Comparison of ENCODE assay signal across 10 cellular contexts in genomic region chr15:65385868-65386253, GRCh38. TPM values are rescaled to one million over a fixed set of nuclear protein-coding genes. Genes with fewer than 3 reads are reported as not detected.
DNase-seq lines count a peak whose midpoint lies in the region; ATAC-seq and TF ChIP-seq lines count a peak whose summit lies in the region.
"Had no signal": no experiment of that assay in that cellular context is flagged by ENCODE, and none has a peak within 500 bp of the region (broad histone marks: within the 10 kb centered on the region; RNA-seq: fewer than 3 reads in every experiment).

No MANE protein-coding gene starts in this region.

- H3K4me1 Mint-ChIP-seq in CD8-positive, alpha-beta T cell (ENCODE audit: low read depth): peaks cover 12% of the 10 kb centered on the region
- H3K4me1 Mint-ChIP-seq in activated CD4-positive, alpha-beta memory T cell treated with anti-CD3 and anti-CD28 coated beads, Interleukin-2, amount 10 ng/mL, durations not matched to agents 7 days and 5 days: peaks cover 9% of the 10 kb centered on the region

- no peak for ATAC-seq in CD8-positive, alpha-beta T cell

- no peak overlapping the region for H3K27ac Mint-ChIP-seq in CD8-positive, alpha-beta T cell
- no peak overlapping the region for H3K27ac Mint-ChIP-seq in activated CD4-positive, alpha-beta memory T cell treated with anti-CD3 and anti-CD28 coated beads, Interleukin-2, amount 10 ng/mL, durations not matched to agents 7 days and 5 days

- POLR2A ChIA-PET in CD8-positive, alpha-beta T cell (lab: Charles Lee): interaction anchor here (1.1 kb wide), 1 partner anchor 67 kb away, joined by 7 read pairs; no protein-coding TSS in a partner anchor
- POLR2A ChIA-PET in activated CD4-positive, alpha-beta memory T cell treated with anti-CD3 and anti-CD28 coated beads, Interleukin-2, amount 10 ng/mL, durations not matched to agents 7 days and 5 days (lab: Charles Lee): interaction anchor here (0.6 to 1.5 kb wide), 5 partner anchors 13 to 201 kb away, joined by 3 to 14 read pairs (median 3); partner anchors contain the start of genes CLPX and RNU5B-1

- CTCF ChIA-PET in CD8-positive, alpha-beta T cell (lab: Charles Lee): interaction anchor here (0.9 to 12.0 kb wide), 20 partner anchors 8 to 335 kb away, joined by 3 to 147 read pairs (median 4); partner anchors contain the start of gene RNU5B-1
- CTCF ChIA-PET in activated CD4-positive, alpha-beta memory T cell treated with anti-CD3 and anti-CD28 coated beads, Interleukin-2, amount 10 ng/mL, durations not matched to agents 7 days and 5 days (lab: Charles Lee): interaction anchor here (0.5 to 2.7 kb wide), 16 partner anchors 9 to 352 kb away, joined by 3 to 51 read pairs (median 4); partner anchors contain the start of gene RNU5B-1

- peak overlapping the region; percentile 22 for H3K4me2 ChIP-seq in parathyroid adenoma (ENCODE audit: low read length)

- H2AFZ ChIP-seq in parathyroid adenoma: peak overlapping the region; percentile 90

- intact Hi-C loops in CD8-positive, alpha-beta T cell (cut with DNase I, micrococcal nuclease): loop anchor here (1.0 to 2.0 kb wide), 6 partner anchors 67 to 655 kb away; no protein-coding TSS in a partner anchor

- no peak overlapping the region for H3K4me3 Mint-ChIP-seq in CD8-positive, alpha-beta T cell
- H3K4me3 Mint-ChIP-seq in activated CD4-positive, alpha-beta memory T cell treated with anti-CD3 and anti-CD28 coated beads, Interleukin-2, amount 10 ng/mL, durations not matched to agents 7 days and 5 days: peak overlapping the region; percentile 78

- peak; percentile 20 for TF ChIP-seq CTCF in CD8-positive, alpha-beta T cell (IDR thresholded peaks at IDR 0.05)
- TF ChIP-seq CTCF in fibroblast of the aortic adventitia (IDR thresholded peaks at IDR 0.05; ENCODE audit: insufficient read depth, low read length) (no peak), parathyroid adenoma (IDR thresholded peaks at IDR 0.05) (no peak)

- no peaks in the 10 kb centered on the region for H3K9me3 ChIP-seq in CD8-positive, alpha-beta T cell (ENCODE audit: low read length)
- no peaks in the 10 kb centered on the region for H3K9me3 ChIP-seq in parathyroid adenoma (ENCODE audit: control insufficient read depth, low read length)

- no peak overlapping the region for H3K27ac ChIP-seq in CD8-positive, alpha-beta T cell (ENCODE audit: low read depth, low read length)
- H3K27ac ChIP-seq in parathyroid adenoma: peak overlapping the region; percentile 88

- no peaks in the 10 kb centered on the region for H3K79me2 ChIP-seq in parathyroid adenoma

- H3K36me3 Mint-ChIP-seq in CD8-positive, alpha-beta T cell: no peaks in the 10 kb centered on the region
- no peaks in the 10 kb centered on the region for H3K36me3 Mint-ChIP-seq in activated CD4-positive, alpha-beta memory T cell treated with anti-CD3 and anti-CD28 coated beads, Interleukin-2, amount 10 ng/mL, durations not matched to agents 7 days and 5 days (ENCODE audit: low read depth)

- no peak overlapping the region for H3K9ac ChIP-seq in parathyroid adenoma

- H3K4me3 ChIP-seq in CD8-positive, alpha-beta T cell (ENCODE audit: low read depth, low read length): no peak overlapping the region
- H3K4me3 ChIP-seq in fibroblast of the aortic adventitia (ENCODE audit: low read depth, low read length) (no peak overlapping the region), parathyroid adenoma (ENCODE audit: low read depth, low read length) (no peak overlapping the region)

- no peaks in the 10 kb centered on the region for H3K9me3 Mint-ChIP-seq in CD8-positive, alpha-beta T cell
- H3K9me3 Mint-ChIP-seq in activated CD4-positive, alpha-beta memory T cell treated with anti-CD3 and anti-CD28 coated beads, Interleukin-2, amount 10 ng/mL, durations not matched to agents 7 days and 5 days: no peaks in the 10 kb centered on the region
- H3K9me3 Mint-ChIP-seq: activated T-cell treated with anti-CD3 and anti-CD28 coated beads, Interleukin-2, amount 50 U/mL, for 4 hours; dendritic cell treated with granulocyte-macrophage colony-stimulating factor and Interleukin-4, amounts not matched to agents 40 ng/mL and 50 ng/mL, for 4 days had no signal

- DNase-seq in CD8-positive, alpha-beta T cell: no peak
- DNase-seq in activated CD4-positive, alpha-beta memory T cell treated with anti-CD3 and anti-CD28 coated beads, Interleukin-2, amount 10 ng/mL, durations not matched to agents 7 days and 5 days: no peak
- DNase-seq in fibroblast of the aortic adventitia (ENCODE audit: low read depth) (peak; percentile 70), NCI-H1048 (lab: John Stamatoyannopoulos, UW) (no peak), KG1 (lab: John Stamatoyannopoulos, UW) (no peak), SKM-1 (lab: John Stamatoyannopoulos, UW; ENCODE audit: unreplicated experiment) (no peak), GDM1 (lab: John Stamatoyannopoulos, UW) (no peak)

- H3K36me3 ChIP-seq in CD8-positive, alpha-beta T cell (ENCODE audit: insufficient read depth, low read length): no peaks in the 10 kb centered on the region
- no peaks in the 10 kb centered on the region for H3K36me3 ChIP-seq in parathyroid adenoma (ENCODE audit: control insufficient read depth, insufficient read depth, low read length)

- H3K27me3 ChIP-seq in CD8-positive, alpha-beta T cell (ENCODE audit: insufficient read depth, low read length): no peaks in the 10 kb centered on the region
- no peaks in the 10 kb centered on the region for H3K27me3 ChIP-seq in parathyroid adenoma (ENCODE audit: control insufficient read depth, insufficient read depth, low read length)

- peaks cover 7% of the 10 kb centered on the region for H3K4me1 ChIP-seq in CD8-positive, alpha-beta T cell (ENCODE audit: insufficient read depth, low read length)
- H3K4me1 ChIP-seq in parathyroid adenoma: peaks cover 10% of the 10 kb centered on the region

- peaks cover 10% of the 10 kb centered on the region for H3K27me3 Mint-ChIP-seq in CD8-positive, alpha-beta T cell (ENCODE audit: low read depth)
- peaks cover 32% of the 10 kb centered on the region for H3K27me3 Mint-ChIP-seq in activated CD4-positive, alpha-beta memory T cell treated with anti-CD3 and anti-CD28 coated beads, Interleukin-2, amount 10 ng/mL, durations not matched to agents 7 days and 5 days

RNA-seq across cellular contexts. Expression of gene IGDCC3, which starts 8.1 kb away (rescaled TPM):
- total RNA-seq in CD8-positive, alpha-beta T cell: not detected
- not detected for total RNA-seq in activated CD4-positive, alpha-beta memory T cell treated with anti-CD3 and anti-CD28 coated beads, Interleukin-2, amount 10 ng/mL, durations not matched to agents 7 days and 5 days
- 0.25 TPM in 1 of 2 replicates, not detected in the other for total RNA-seq in fibroblast of the aortic adventitia (ENCODE audit: low replicate concordance)

RNA-seq across cellular contexts. Expression of gene IGDCC4, which starts 36.9 kb away (rescaled TPM):
- under 1 TPM in 1 of 2 experiments, not detected in 1; 0.08 TPM for total RNA-seq in CD8-positive, alpha-beta T cell
- under 1 TPM; 0.05 to 0.08 TPM for total RNA-seq in activated CD4-positive, alpha-beta memory T cell treated with anti-CD3 and anti-CD28 coated beads, Interleukin-2, amount 10 ng/mL, durations not matched to agents 7 days and 5 days
- 1.4 and 7.5 TPM in 2 replicates for total RNA-seq in fibroblast of the aortic adventitia (ENCODE audit: low replicate concordance)
